ENCODE assay signal across 21 cellular contexts in genomic region chr7:91348686-91349085, GRCh38.
DNase-seq lines count a peak whose midpoint lies in the region; ATAC-seq and TF ChIP-seq lines count a peak whose summit lies in the region.
"Had no signal": no experiment of that assay in that cellular context is flagged by ENCODE, and none has a peak within 500 bp of the region (broad histone marks: within the 10 kb centered on the region; RNA-seq: fewer than 3 reads in every experiment).

No MANE protein-coding gene starts in this region.

- H3K36me3 Mint-ChIP-seq in nephron (ENCODE audit: low read depth): no peaks in the 10 kb centered on the region
- H3K36me3 Mint-ChIP-seq: activated CD8-positive, alpha-beta memory T cell treated with anti-CD3 and anti-CD28 coated beads, Interleukin-2, amount 10 ng/mL, durations not matched to agents 7 days and 5 days; activated naive CD8-positive, alpha-beta T cell; T-cell had no signal

- peaks cover 44% of the 10 kb centered on the region for H3K4me1 Mint-ChIP-seq in nephron
- H3K4me1 Mint-ChIP-seq: activated CD4-positive, alpha-beta T cell treated with anti-CD3 and anti-CD28 coated beads, Interleukin-2, amount 10 ng/mL, durations not matched to agents 24 days and 14 days; activated CD8-positive, alpha-beta memory T cell treated with anti-CD3 and anti-CD28 coated beads, Interleukin-2, amount 10 ng/mL, durations not matched to agents 7 days and 5 days; stimulated activated naive CD8-positive, alpha-beta T cell treated with anti-CD3 and anti-CD28 coated beads, Interleukin-15, amount 100 ng/mL, for 72 hours; T-cell had no signal

- no peak overlapping the region for H3K4me3 Mint-ChIP-seq in nephron
- H3K4me3 Mint-ChIP-seq: activated CD4-positive, alpha-beta T cell treated with anti-CD3 and anti-CD28 coated beads, Interleukin-2, amount 10 ng/mL, durations not matched to agents 24 days and 14 days; activated CD8-positive, alpha-beta memory T cell treated with anti-CD3 and anti-CD28 coated beads, Interleukin-2, amount 10 ng/mL, durations not matched to agents 7 days and 5 days; activated naive CD8-positive, alpha-beta T cell; stimulated activated naive CD8-positive, alpha-beta T cell treated with anti-CD3 and anti-CD28 coated beads, Interleukin-15, amount 100 ng/mL, for 72 hours; T-cell had no signal

- no peaks in the 10 kb centered on the region for H3K27me3 Mint-ChIP-seq in nephron (ENCODE audit: low read depth)
- H3K27me3 Mint-ChIP-seq: activated CD4-positive, alpha-beta T cell treated with anti-CD3 and anti-CD28 coated beads, Interleukin-2, amount 10 ng/mL, durations not matched to agents 24 days and 14 days; activated CD8-positive, alpha-beta memory T cell treated with anti-CD3 and anti-CD28 coated beads, Interleukin-2, amount 10 ng/mL, durations not matched to agents 7 days and 5 days; stimulated activated naive CD8-positive, alpha-beta T cell treated with anti-CD3 and anti-CD28 coated beads, Interleukin-15, amount 100 ng/mL, for 72 hours had no signal

- ATAC-seq in GM18519 (IDR thresholded peaks at IDR 0.05; ENCODE audit: low FRiP score, unreplicated experiment): no peak
- ATAC-seq in HG02885 (IDR thresholded peaks at IDR 0.05; ENCODE audit: poor library complexity, unreplicated experiment): no peak
- ATAC-seq: activated CD8-positive, alpha-beta memory T cell treated with anti-CD3 and anti-CD28 coated beads, Interleukin-2, amount 10 ng/mL, durations not matched to agents 7 days and 5 days; gastrocnemius medialis; stimulated activated naive CD8-positive, alpha-beta T cell treated with anti-CD3 and anti-CD28 coated beads, Interleukin-15, amount 100 ng/mL, for 72 hours; T-cell had no signal

- peak; percentile 15 for DNase-seq in COLO829 (ENCODE audit: low spot score)
- peak; percentile 7 for DNase-seq in M059J (ENCODE audit: low read depth)
- DNase-seq in fibroblast of gingiva (ENCODE audit: low read depth): peak; percentile 8
- DNase-seq in NCI-H1694 treated with DMSO at 0.1 percent for 48 hours (lab: John Stamatoyannopoulos, UW): no peak
- DNase-seq in NCI-H146 (lab: John Stamatoyannopoulos, UW): no peak
- DNase-seq: activated CD4-positive, alpha-beta T cell treated with anti-CD3 and anti-CD28 coated beads, Interleukin-2, amount 10 ng/mL, durations not matched to agents 24 days and 14 days; activated CD8-positive, alpha-beta memory T cell treated with anti-CD3 and anti-CD28 coated beads, Interleukin-2, amount 10 ng/mL, durations not matched to agents 7 days and 5 days; COR-L47; gastrocnemius medialis; MG63; midbrain; NCI-H82; SHP77 treated with DMSO at 0.1 percent for 48 hours; stimulated activated CD4-positive, alpha-beta T cell treated with anti-CD3 and anti-CD28 coated beads, Interleukin-2, amount 100 ng/mL, for 48 hours; stimulated activated naive CD8-positive, alpha-beta T cell treated with anti-CD3 and anti-CD28 coated beads, Interleukin-15, amount 100 ng/mL, for 72 hours; T-cell; transverse colon had no signal

- no peak for TF ChIP-seq CTCF in nephron (IDR thresholded peaks at IDR 0.05; ENCODE audit: unreplicated experiment in 3 of 3)

- no peaks in the 10 kb centered on the region for H3K9me3 Mint-ChIP-seq in nephron
- H3K9me3 Mint-ChIP-seq: activated CD4-positive, alpha-beta T cell treated with anti-CD3 and anti-CD28 coated beads, Interleukin-2, amount 10 ng/mL, durations not matched to agents 24 days and 14 days; stimulated activated naive CD8-positive, alpha-beta T cell treated with anti-CD3 and anti-CD28 coated beads, Interleukin-15, amount 100 ng/mL, for 72 hours; T-cell had no signal

- H3K27ac Mint-ChIP-seq in nephron: peak overlapping the region; percentile 50 to 85 (median 82)
- H3K27ac Mint-ChIP-seq: activated CD4-positive, alpha-beta T cell treated with anti-CD3 and anti-CD28 coated beads, Interleukin-2, amount 10 ng/mL, durations not matched to agents 24 days and 14 days; activated CD8-positive, alpha-beta memory T cell treated with anti-CD3 and anti-CD28 coated beads, Interleukin-2, amount 10 ng/mL, durations not matched to agents 7 days and 5 days; activated naive CD8-positive, alpha-beta T cell; T-cell had no signal

Comparison
In these comparisons a context has a peak if more than half of its experiments do, and no peak if none do; other contexts are left out.
1. DNase-seq: peak in COLO829 (single experiment), M059J (single experiment) and fibroblast of gingiva (single experiment); none in NCI-H1694 treated with DMSO at 0.1 percent for 48 hours (single experiment) and NCI-H146 (single experiment).